Comparison of ENCODE assay signal across 18 cellular contexts in genomic region chr9:70045452-70045851, GRCh38. TPM values are rescaled to one million over a fixed set of nuclear protein-coding genes. Genes with fewer than 3 reads are reported as not detected.
DNase-seq lines count a peak whose midpoint lies in the region; ATAC-seq and TF ChIP-seq lines count a peak whose summit lies in the region.
"Had no signal": no experiment of that assay in that cellular context is flagged by ENCODE, and none has a peak within 500 bp of the region (broad histone marks: within the 10 kb centered on the region; RNA-seq: fewer than 3 reads in every experiment).

No MANE protein-coding gene starts in this region.

- H3K36me3 Mint-ChIP-seq in MCF 10A (ENCODE audit: insufficient read depth, unreplicated experiment) (no peaks in the 10 kb centered on the region), immature natural killer cell (no peaks in the 10 kb centered on the region)

- TF ChIP-seq CTCF in breast epithelium (IDR thresholded peaks at IDR 0.05) (no peak), MCF 10A (IDR thresholded peaks at IDR 0.05; ENCODE audit: unreplicated experiment) (no peak), gastroesophageal sphincter (IDR thresholded peaks at IDR 0.05) (no peak), ovary (IDR thresholded peaks at IDR 0.05) (no peak), upper lobe of left lung (IDR thresholded peaks at IDR 0.05) (no peak)

- peak overlapping the region; percentile 79 to 82 for H3K27ac ChIP-seq in breast epithelium
- H3K27ac ChIP-seq in gastroesophageal sphincter, result peak overlapping the region; percentile 92 to 97 (median 96)
- H3K27ac ChIP-seq in ovary, result peak overlapping the region; percentile 79 to 83
- peak overlapping the region; percentile 7 to 76 (median 48) for H3K27ac ChIP-seq in upper lobe of left lung
- H3K27ac ChIP-seq: BLaER1 treated with 17β-estradiol and CSF1 and Interleukin-3, amounts not matched to agents 10 nM and 100 nM had no signal

- no peaks in the 10 kb centered on the region for H3K9me3 Mint-ChIP-seq in MCF 10A (ENCODE audit: unreplicated experiment)
- H3K9me3 Mint-ChIP-seq in immature natural killer cell, result no peaks in the 10 kb centered on the region
- H3K9me3 Mint-ChIP-seq: stimulated activated naive CD8-positive, alpha-beta T cell treated with anti-CD3 and anti-CD28 coated beads, Interleukin-15, Interleukin-2, amounts not matched to agents 100 ng/mL and 50 ng/mL, for 24 hours had no signal

- TF ChIP-seq POLR2A in breast epithelium (IDR thresholded peaks at IDR 0.05), result no peak
- no peak for TF ChIP-seq POLR2A in gastroesophageal sphincter (IDR thresholded peaks at IDR 0.05)
- TF ChIP-seq POLR2A in ovary (IDR thresholded peaks at IDR 0.05), result no peak
- no peak for TF ChIP-seq POLR2A in upper lobe of left lung (IDR thresholded peaks at IDR 0.05)

- H3K27me3 ChIP-seq in breast epithelium (no peaks in the 10 kb centered on the region), gastroesophageal sphincter (no peaks in the 10 kb centered on the region), ovary (no peaks in the 10 kb centered on the region), upper lobe of left lung (peaks cover 0 to 5% (median 0%) of the 10 kb centered on the region in 4 donors)
- H3K27me3 ChIP-seq: BLaER1 treated with 17β-estradiol and CSF1 and Interleukin-3, amounts not matched to agents 10 nM and 100 nM had no signal

- H3K36me3 ChIP-seq in breast epithelium (no peaks in the 10 kb centered on the region), gastroesophageal sphincter (peaks cover 0 to 12% of the 10 kb centered on the region in 2 donors), ovary (no peaks in the 10 kb centered on the region), upper lobe of left lung (no peaks in the 10 kb centered on the region)
- H3K36me3 ChIP-seq: BLaER1 treated with 17β-estradiol and CSF1 and Interleukin-3, amounts not matched to agents 10 nM and 100 nM had no signal

- H3K27me3 Mint-ChIP-seq in MCF 10A (ENCODE audit: insufficient read depth, unreplicated experiment) (no peaks in the 10 kb centered on the region), immature natural killer cell (ENCODE audit: low read depth in 3 of 3) (peaks cover 8 to 28% (median 10%) of the 10 kb centered on the region in 3 donors)

- TF ChIP-seq EP300 in gastroesophageal sphincter (IDR thresholded peaks at IDR 0.05) (no peak), ovary (IDR thresholded peaks at IDR 0.05) (no peak), upper lobe of left lung (IDR thresholded peaks at IDR 0.05) (no peak)

- intact Hi-C loops in breast epithelium (cut with DNase I; ENCODE audit: low total_unique reads), result no loop called here
- intact Hi-C loops in MCF 10A (cut with micrococcal nuclease), result loop anchor here (10.0 kb wide), 1 partner anchor 71 kb away; no protein-coding TSS in a partner anchor
- intact Hi-C loops in ovary (cut with DNase I), result loop anchor here in 3 of 4 donors (10.0 kb wide), 4 partner anchors 49 to 69 kb away; no protein-coding TSS in a partner anchor

- H3K4me1 Mint-ChIP-seq in MCF 10A (ENCODE audit: insufficient read depth, unreplicated experiment), result peaks cover 59% of the 10 kb centered on the region
- H3K4me1 Mint-ChIP-seq in immature natural killer cell, result peaks cover 0 to 3% of the 10 kb centered on the region in 2 donors

- CTCF ChIA-PET in MCF 10A (lab: Yijun Ruan, JAX), result interaction anchor here (0.6 to 1.9 kb wide), 7 partner anchors 11 to 102 kb away, joined by 3 to 6 read pairs (median 3); no protein-coding TSS in a partner anchor

- no peak for DNase-seq in breast epithelium (ENCODE audit: low spot score in 2 of 2)
- DNase-seq in MCF 10A (ENCODE audit: unreplicated experiment), result no peak
- DNase-seq in ovary, result no peak
- DNase-seq in upper lobe of left lung, result no peak
- no peak for DNase-seq in immature natural killer cell
- no peak for DNase-seq in NCI-H2029 treated with DMSO at 0.1 percent for 48 hours (lab: John Stamatoyannopoulos, UW)
- DNase-seq: 8988T; activated CD4-positive, alpha-beta T cell treated with anti-CD3 and anti-CD28 coated beads for 1 hour; activated naive CD4-positive, alpha-beta T cell; DMS 273 treated with DMSO at 0.1 percent for 48 hours; dorsolateral prefrontal cortex; stimulated activated CD4-positive, alpha-beta T cell treated with anti-CD3 and anti-CD28 coated beads, Interleukin-12 subunit alpha, Interleukin-12 subunit beta, amount 100 ng/mL, for 4 hours; T-helper 2 cell had no signal

- no TSS peak for BruUV-seq in MCF 10A (replicated peaks; lab: Mats Ljungman, UMichigan)

- H3K27ac Mint-ChIP-seq in MCF 10A (ENCODE audit: low read depth, unreplicated experiment), result no peak overlapping the region
- no peak overlapping the region for H3K27ac Mint-ChIP-seq in immature natural killer cell
- H3K27ac Mint-ChIP-seq: stimulated activated naive CD8-positive, alpha-beta T cell treated with anti-CD3 and anti-CD28 coated beads, Interleukin-15, Interleukin-2, amounts not matched to agents 100 ng/mL and 50 ng/mL, for 24 hours had no signal

- no peak for ATAC-seq in gastroesophageal sphincter
- no peak for ATAC-seq in upper lobe of left lung (ENCODE audit: low FRiP score in 2 of 2)
- no peak for ATAC-seq in HG03175 (IDR thresholded peaks at IDR 0.05; ENCODE audit: unreplicated experiment)

- no peak overlapping the region for H3K4me3 Mint-ChIP-seq in MCF 10A (ENCODE audit: unreplicated experiment)
- no peak overlapping the region for H3K4me3 Mint-ChIP-seq in immature natural killer cell

- POLR2A ChIA-PET in MCF 10A (lab: Yijun Ruan, JAX), result interaction anchor here (0.6 to 1.1 kb wide), 3 partner anchors 25 to 212 kb away, joined by 3 to 4 read pairs (median 4); no protein-coding TSS in a partner anchor

- H3K9me3 ChIP-seq in breast epithelium, result no peaks in the 10 kb centered on the region
- H3K9me3 ChIP-seq in gastroesophageal sphincter, result no peaks in the 10 kb centered on the region
- no peaks in the 10 kb centered on the region for H3K9me3 ChIP-seq in ovary
- H3K9me3 ChIP-seq in upper lobe of left lung, result no peaks in the 10 kb centered on the region

- WGBS in gastroesophageal sphincter (ENCODE audit: low coverage in 1 of 2), 2 donors, result 78% methylated on average over 3 of the region's 4 CpGs; no CpG with 5 or more reads in 1 of the 2 donors
- WGBS in ovary, 3 donors, result 94 to 97% (median 95%) methylated on average over 4 of the region's 4 CpGs
- 83 to 97% methylated on average over 4 of the region's 4 CpGs for WGBS in upper lobe of left lung, 2 donors

- peak overlapping the region; percentile 29 to 68 (median 62) for H3K4me3 ChIP-seq in breast epithelium
- H3K4me3 ChIP-seq in gastroesophageal sphincter, result peak overlapping the region; percentile 75 to 93
- H3K4me3 ChIP-seq in ovary, result peak overlapping the region; percentile 80
- H3K4me3 ChIP-seq in upper lobe of left lung, result peak overlapping the region in 3 of 4 donors; percentile 38 to 57 (median 51)
- H3K4me3 ChIP-seq: BLaER1 treated with 17β-estradiol and CSF1 and Interleukin-3, amounts not matched to agents 10 nM and 100 nM had no signal

- H3K4me1 ChIP-seq in breast epithelium (peaks cover 6 to 35% of the 10 kb centered on the region in 2 donors), gastroesophageal sphincter (peaks cover 22 to 76% (median 24%) of the 10 kb centered on the region in 3 donors), ovary (ENCODE audit: insufficient read depth) (peaks cover 23% of the 10 kb centered on the region), upper lobe of left lung (peaks cover 13 to 39% (median 26%) of the 10 kb centered on the region in 4 donors)

RNA-seq across cellular contexts. Expression of gene MAMDC2, which starts 1.8 kb away (rescaled TPM):
- total RNA-seq in breast epithelium, result 10 to 100 TPM; 17.0 to 33.9 (median 18.7) TPM
- total RNA-seq in MCF 10A (2022), result not detected in 2 replicates
- total RNA-seq in gastroesophageal sphincter, result 100 to 1,000 TPM in 3 of 4 donors, 10 to 100 TPM in 1; 96.5 to 192 (median 140) TPM
- 10 to 100 TPM; 24.6 to 92.3 (median 69.5) TPM for total RNA-seq in ovary
- 10 to 100 TPM; 25.9 to 96.6 TPM for polyA plus RNA-seq in ovary
- total RNA-seq in upper lobe of left lung, result 10 to 100 TPM; 26.5 to 50.1 (median 46.5) TPM
- under 1 TPM in 2 of 3 donors, not detected in 1; 0.22 to 0.81 TPM for polyA plus RNA-seq in immature natural killer cell
- total RNA-seq: HepG2 had no signal
- polyA plus RNA-seq: HepG2 had no signal

Comparison
In these comparisons a context has a peak if more than half of its experiments do, and no peak if none do; other contexts are left out.
1. RNA of gene MAMDC2, which starts 1.8 kb away (total RNA-seq): 96.5 to 192 TPM in gastroesophageal sphincter, 24.6 to 92.3 TPM in ovary, 26.5 to 50.1 TPM in upper lobe of left lung and 17.0 to 33.9 TPM in breast epithelium; not detected in MCF 10A; every median in the first group is over 10 times any median in the second.
2. Peak in every context shown above with its lines, with median percentiles within 50 percentile points of each other: H3K27ac ChIP-seq and H3K4me3 ChIP-seq.